1 cellular context compared by ENCODE assay signal in genomic region chr19:1439525-1440417, GRCh38.
TF ChIP-seq lines count a peak whose summit lies in the region.

No MANE protein-coding gene starts in this region.

TF ChIP-seq in GM23338, 12 proteins besides CTCF, POLR2A, EP300 and RAD21:
- peak; percentile 15; the same call in 1 of the 2 replicates for TF ChIP-seq POLR2AphosphoS5 (IDR thresholded peaks at IDR 0.05; ENCODE audit: low read depth)
